In the genomic region with DNA sequence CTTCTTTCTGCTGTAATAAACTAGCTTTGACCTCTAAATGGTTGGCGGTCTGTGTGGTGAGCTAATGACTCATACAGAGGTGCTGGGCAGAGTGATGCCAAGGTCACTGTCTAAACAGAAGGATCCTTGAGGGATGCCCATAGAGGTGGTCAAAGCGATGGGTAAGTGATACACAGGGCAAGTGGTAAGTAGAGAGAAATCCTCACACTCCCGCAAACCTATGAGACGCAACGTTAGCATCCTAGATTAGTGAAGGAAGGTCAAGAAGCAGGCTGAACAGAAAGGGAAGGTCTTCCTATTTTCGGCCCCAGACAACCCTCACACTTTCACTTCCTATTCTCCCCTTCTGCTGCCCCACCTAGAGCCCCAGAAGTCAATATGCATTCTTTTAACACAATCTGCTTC, we compare ENCODE assay signal across 8 cellular contexts.
DNase-seq lines count a peak whose midpoint lies in the region; ATAC-seq and TF ChIP-seq lines count a peak whose summit lies in the region.

No MANE protein-coding gene starts in this region.

- no peaks in the 10 kb centered on the region for H3K36me3 Mint-ChIP-seq in IgD-negative memory B cell
- no peaks in the 10 kb centered on the region for H3K36me3 Mint-ChIP-seq in CD8-positive, alpha-beta memory T cell
- H3K36me3 Mint-ChIP-seq in activated naive CD4-positive, alpha-beta T cell treated with anti-CD3 and anti-CD28 coated beads, Interleukin-2, amount 50 U/mL, for 72 hours: no peaks in the 10 kb centered on the region

- no peak for TF ChIP-seq CTCF in lower lobe of right lung (IDR thresholded peaks at IDR 0.05)

- intact Hi-C loops in lower lobe of right lung (cut with DNase I): no loop called here

- no peak overlapping the region for H3K4me3 ChIP-seq in lower lobe of right lung
- H3K4me3 ChIP-seq in CD8-positive, alpha-beta memory T cell (ENCODE audit: low read length): no peak overlapping the region

- DNase-seq in lower lobe of right lung (no peak), NCI-H82 treated with DMSO at 0.1 percent for 48 hours (lab: John Stamatoyannopoulos, UW; ENCODE audit: unreplicated experiment) (no peak), NCI-H1436 (lab: John Stamatoyannopoulos, UW) (no peak)
- no peak for DNase-seq in CD8-positive, alpha-beta memory T cell
- no peak for DNase-seq in activated naive CD4-positive, alpha-beta T cell treated with anti-CD3 and anti-CD28 coated beads, Interleukin-2, amount 50 U/mL, for 72 hours (ENCODE audit: low spot score in 2 of 2)

- H3K4me3 Mint-ChIP-seq in IgD-negative memory B cell: peak overlapping the region; percentile 7 to 83 (median 75)
- H3K4me3 Mint-ChIP-seq in CD8-positive, alpha-beta memory T cell: no peak overlapping the region

- no peaks in the 10 kb centered on the region for H3K27me3 Mint-ChIP-seq in IgD-negative memory B cell
- peaks cover 0 to 5% of the 10 kb centered on the region in 2 donors for H3K27me3 Mint-ChIP-seq in CD8-positive, alpha-beta memory T cell

- H3K36me3 ChIP-seq in lower lobe of right lung: no peaks in the 10 kb centered on the region
- no peaks in the 10 kb centered on the region for H3K36me3 ChIP-seq in CD8-positive, alpha-beta memory T cell (ENCODE audit: insufficient read depth, low read length)

- peak overlapping the region; percentile 45 to 96 (median 85) for H3K27ac Mint-ChIP-seq in IgD-negative memory B cell
- peak overlapping the region in 1 of 8 donors; percentile 1 for H3K27ac Mint-ChIP-seq in CD8-positive, alpha-beta memory T cell
- no peak overlapping the region for H3K27ac Mint-ChIP-seq in activated naive CD4-positive, alpha-beta T cell treated with anti-CD3 and anti-CD28 coated beads, Interleukin-2, amount 50 U/mL, for 72 hours

- POLR2A ChIA-PET in CD8-positive, alpha-beta memory T cell (lab: Charles Lee): no interaction called here

- no peaks in the 10 kb centered on the region for H3K9me3 ChIP-seq in lower lobe of right lung
- H3K9me3 ChIP-seq in CD8-positive, alpha-beta memory T cell (ENCODE audit: low read length): no peaks in the 10 kb centered on the region

- CTCF ChIA-PET in CD8-positive, alpha-beta memory T cell (lab: Charles Lee): no interaction called here

- ATAC-seq in GM18508 (IDR thresholded peaks at IDR 0.05; ENCODE audit: insufficient read depth, unreplicated experiment) (peak; percentile 96), GM21737 (IDR thresholded peaks at IDR 0.05; ENCODE audit: unreplicated experiment) (peak; percentile 94), lower lobe of right lung (peak; percentile 55 to 77)
- no peak for ATAC-seq in activated naive CD4-positive, alpha-beta T cell treated with anti-CD3 and anti-CD28 coated beads, Interleukin-2, amount 50 U/mL, for 72 hours

- H3K4me1 ChIP-seq in lower lobe of right lung: peaks cover 12% of the 10 kb centered on the region
- H3K4me1 ChIP-seq in CD8-positive, alpha-beta memory T cell (ENCODE audit: insufficient read depth, low read length): peaks cover 18% of the 10 kb centered on the region

- H3K4me1 Mint-ChIP-seq in IgD-negative memory B cell: peaks cover 36 to 40% (median 39%) of the 10 kb centered on the region in 3 donors
- H3K4me1 Mint-ChIP-seq in CD8-positive, alpha-beta memory T cell: peaks cover 6 to 33% (median 19%) of the 10 kb centered on the region in 3 donors

- H3K27me3 ChIP-seq in lower lobe of right lung (ENCODE audit: low read depth): no peaks in the 10 kb centered on the region
- H3K27me3 ChIP-seq in CD8-positive, alpha-beta memory T cell (ENCODE audit: insufficient read depth, low read length, poor library complexity, severe bottlenecking): no peaks in the 10 kb centered on the region

- no peak overlapping the region for H3K27ac ChIP-seq in lower lobe of right lung
- H3K27ac ChIP-seq in CD8-positive, alpha-beta memory T cell (ENCODE audit: low read depth, low read length): no peak overlapping the region

- no peaks in the 10 kb centered on the region for H3K9me3 Mint-ChIP-seq in IgD-negative memory B cell
- H3K9me3 Mint-ChIP-seq in CD8-positive, alpha-beta memory T cell: no peaks in the 10 kb centered on the region
- H3K9me3 Mint-ChIP-seq in activated naive CD4-positive, alpha-beta T cell treated with anti-CD3 and anti-CD28 coated beads, Interleukin-2, amount 50 U/mL, for 72 hours: no peaks in the 10 kb centered on the region

Comparison
In these comparisons a context has a peak if more than half of its experiments do, and no peak if none do; other contexts are left out.
1. ATAC-seq: peak in GM18508 (single experiment), GM21737 (single experiment) and lower lobe of right lung (2 of 2); none in activated naive CD4-positive, alpha-beta T cell treated with anti-CD3 and anti-CD28 coated beads, Interleukin-2, amount 50 U/mL, for 72 hours (0 of 2).
2. H3K27ac Mint-ChIP-seq: peak in IgD-negative memory B cell (3 of 3); none in activated naive CD4-positive, alpha-beta T cell treated with anti-CD3 and anti-CD28 coated beads, Interleukin-2, amount 50 U/mL, for 72 hours (0 of 2).
3. H3K4me3 Mint-ChIP-seq: peak in IgD-negative memory B cell (4 of 4); none in CD8-positive, alpha-beta memory T cell (0 of 7).